In genomic region chr3:125367403-125368230, GRCh38 we compare ENCODE assay signal across 17 cellular contexts. TPM values are rescaled to one million over a fixed set of nuclear protein-coding genes. Genes with fewer than 3 reads are reported as not detected.
DNase-seq lines count a peak whose midpoint lies in the region; ATAC-seq, FAIRE-seq and TF ChIP-seq lines count a peak whose summit lies in the region.
"Had no signal": no experiment of that assay in that cellular context is flagged by ENCODE, and none has a peak within 500 bp of the region (broad histone marks: within the 10 kb centered on the region; RNA-seq: fewer than 3 reads in every experiment).

No MANE protein-coding gene starts in this region.

- POLR2A ChIA-PET in CD4-positive, alpha-beta T cell (lab: Charles Lee), result interaction anchor here (0.9 to 1.8 kb wide), 3 partner anchors 7 to 14 kb away, joined by 3 to 13 read pairs (median 6); partner anchors contain the start of gene ZNF148
- POLR2A ChIA-PET in K562 (lab: Yijun Ruan, JAX), result interaction anchor here (0.9 kb wide), 1 partner anchor 15 kb away, joined by 3 read pairs; no protein-coding TSS in a partner anchor

- TF ChIP-seq EP300 in K562 (IDR thresholded peaks at IDR 0.05; ENCODE audit: low read length), result no peak

- peak overlapping the region; percentile 80 for H3K4me2 ChIP-seq in GM23248 (ENCODE audit: unreplicated experiment)
- no peak overlapping the region for H3K4me2 ChIP-seq in K562 (ENCODE audit: insufficient read depth, low read length)
- H3K4me2 ChIP-seq: smooth muscle cell had no signal

- H3K4me3 Mint-ChIP-seq in CD4-positive, alpha-beta T cell, result no peak overlapping the region
- H3K4me3 Mint-ChIP-seq in memory B cell, result no peak overlapping the region
- H3K4me3 Mint-ChIP-seq: activated CD8-positive, alpha-beta T cell treated with anti-CD3 and anti-CD28 coated beads for 36 hours; stimulated activated naive CD8-positive, alpha-beta T cell treated with anti-CD3 and anti-CD28 coated beads, Interleukin-15, amount 100 ng/mL, for 72 hours had no signal

- H3K27ac ChIP-seq in CD4-positive, alpha-beta T cell (ENCODE audit: low read depth, low read length), result no peak overlapping the region
- H3K27ac ChIP-seq in GM23248, result peak overlapping the region; percentile 58
- H3K27ac ChIP-seq in K562 (ENCODE audit: extremely low read depth, low read depth, low read length), result no peak overlapping the region
- H3K27ac ChIP-seq in WERI-Rb-1, result no peak overlapping the region
- H3K27ac ChIP-seq: C4-2B, ovary had no signal

- TF ChIP-seq CTCF in CD4-positive, alpha-beta T cell (IDR thresholded peaks at IDR 0.05), result no peak
- TF ChIP-seq CTCF in K562 (IDR thresholded peaks at IDR 0.05 in 2 of 3, conservative IDR thresholded peaks at IDR 0.05 in 1 of 3; ENCODE audit: insufficient read depth in 2 of 3, low read depth in 1 of 3, low read length in 3 of 3) (no peak), BE2C (IDR thresholded peaks at IDR 0.05; ENCODE audit: low read depth, low read length) (no peak), WERI-Rb-1 (IDR thresholded peaks at IDR 0.05; ENCODE audit: low read depth, low read length) (no peak)

- in situ Hi-C loops in GM23248 (cut with MboI) (no loop called here), K562 (cut with MboI) (no loop called here)

- H3K79me2 ChIP-seq in GM23248 (ENCODE audit: insufficient read depth) (peaks cover 100% of the 10 kb centered on the region), K562 (ENCODE audit: control insufficient read depth, insufficient read depth, low read length) (peaks cover 96% of the 10 kb centered on the region)

- 0 out of 2 replicates have a peak overlapping the region, but pooled peaks have one; percentile 14 for H3K9ac ChIP-seq in GM23248
- H3K9ac ChIP-seq in K562 (ENCODE audit: insufficient read depth in 1 of 2, low read depth in 2 of 2, low read length in 2 of 2), result no peak overlapping the region

- peaks cover 88% of the 10 kb centered on the region for H3K4me1 Mint-ChIP-seq in CD4-positive, alpha-beta T cell (ENCODE audit: low read depth)
- peaks cover 42% of the 10 kb centered on the region for H3K4me1 Mint-ChIP-seq in memory B cell

- BruUV-seq in K562 (replicated peaks; lab: Mats Ljungman, UMichigan), result no TSS peak

- intact Hi-C loops in CD4-positive, alpha-beta T cell (cut with DNase I, micrococcal nuclease), result no loop called here
- intact Hi-C loops in K562 (cut with micrococcal nuclease), result no loop called here

- H3K9me1 ChIP-seq in K562 (ENCODE audit: control insufficient read depth, insufficient read depth, low read length), result no peaks in the 10 kb centered on the region

- no peaks in the 10 kb centered on the region for H3K9me3 ChIP-seq in CD4-positive, alpha-beta T cell (ENCODE audit: control insufficient read depth, low read length)
- no peaks in the 10 kb centered on the region for H3K9me3 ChIP-seq in GM23248 (ENCODE audit: low read depth)
- no peaks in the 10 kb centered on the region for H3K9me3 ChIP-seq in K562 (replicated peaks; ENCODE audit: control insufficient read depth, insufficient read depth, low read depth, low read length)
- H3K9me3 ChIP-seq in BE2C, result no peaks in the 10 kb centered on the region
- no peaks in the 10 kb centered on the region for H3K9me3 ChIP-seq in WERI-Rb-1 (ENCODE audit: severe bottlenecking)
- H3K9me3 ChIP-seq: ovary had no signal

- ATAC-seq in CD4-positive, alpha-beta T cell (ENCODE audit: poor library complexity), result no peak
- ATAC-seq in K562 (no peak), memory B cell (ENCODE audit: low read depth) (no peak)
- ATAC-seq: activated CD8-positive, alpha-beta T cell treated with anti-CD3 and anti-CD28 coated beads for 36 hours; stimulated activated naive CD8-positive, alpha-beta T cell treated with anti-CD3 and anti-CD28 coated beads, Interleukin-15, amount 100 ng/mL, for 72 hours had no signal

- CTCF ChIA-PET in CD4-positive, alpha-beta T cell (lab: Charles Lee), result interaction anchor here (0.6 kb wide), 1 partner anchor 96 kb away, joined by 3 read pairs; no protein-coding TSS in a partner anchor
- CTCF ChIA-PET in K562 (lab: Yijun Ruan, JAX; ENCODE audit: low intra/inter-chr PET ratio), result no interaction called here

- H3K36me3 ChIP-seq in GM23248 (ENCODE audit: low read depth), result no peaks in the 10 kb centered on the region
- H3K36me3 ChIP-seq in K562 (ENCODE audit: control insufficient read depth, insufficient read depth, low read length), result 0 out of 3 replicates have a peak, but pooled peaks cover 2% of the 10 kb centered on the region
- H3K36me3 ChIP-seq in BE2C, result no peaks in the 10 kb centered on the region; the same call in 1 of the 2 replicates
- H3K36me3 ChIP-seq in WERI-Rb-1, result peaks cover 13% of the 10 kb centered on the region
- H3K36me3 ChIP-seq: ovary had no signal

- no peaks in the 10 kb centered on the region for H3K9me2 ChIP-seq in GM23248 (ENCODE audit: insufficient read depth)

- H3K27me3 Mint-ChIP-seq in CD4-positive, alpha-beta T cell, result no peaks in the 10 kb centered on the region
- no peaks in the 10 kb centered on the region for H3K27me3 Mint-ChIP-seq in memory B cell
- H3K27me3 Mint-ChIP-seq: activated CD8-positive, alpha-beta T cell treated with anti-CD3 and anti-CD28 coated beads for 36 hours; stimulated activated naive CD8-positive, alpha-beta T cell treated with anti-CD3 and anti-CD28 coated beads, Interleukin-15, amount 100 ng/mL, for 72 hours had no signal

- DNase-seq in CD4-positive, alpha-beta T cell, result no peak
- DNase-seq in GM23248 (peak; percentile 85), K562 (ENCODE audit: extremely low read depth in 1 of 4, low spot score in 3 of 4) (no peak), memory B cell (ENCODE audit: low spot score in 2 of 2) (no peak), BE2C (no peak), WERI-Rb-1 (no peak)
- no peak for DNase-seq in stimulated activated CD4-positive, alpha-beta T cell treated with anti-CD3 and anti-CD28 coated beads, Interleukin-4, amount 100 ng/mL, for 4 hours
- no peak for DNase-seq in stimulated activated CD4-positive, alpha-beta T cell treated with anti-CD3 and anti-CD28 coated beads, Interleukin-1b, Interleukin-23, amount 100 ng/mL, for 48 hours
- DNase-seq: activated CD8-positive, alpha-beta T cell treated with anti-CD3 and anti-CD28 coated beads for 36 hours; DND-41; midbrain; NCI-H1436 treated with DMSO at 0.1 percent for 48 hours; NCI-H345; ovary; stimulated activated naive CD8-positive, alpha-beta T cell treated with anti-CD3 and anti-CD28 coated beads, Interleukin-15, amount 100 ng/mL, for 72 hours had no signal

- peak overlapping the region; percentile 54 for H3K4me3 ChIP-seq in GM23248
- H3K4me3 ChIP-seq in K562, result no peak overlapping the region
- H3K4me3 ChIP-seq in BE2C (ENCODE audit: low read depth, low read length), result no peak overlapping the region
- no peak overlapping the region for H3K4me3 ChIP-seq in WERI-Rb-1 (ENCODE audit: low read depth, low read length)
- H3K4me3 ChIP-seq: ovary, smooth muscle cell had no signal

- H3K4me1 ChIP-seq in GM23248 (ENCODE audit: insufficient read depth) (peaks cover 19% of the 10 kb centered on the region), K562 (replicated peaks in 1 of 2; ENCODE audit: control insufficient read depth in 2 of 2, insufficient read depth in 2 of 2, low read length in 2 of 2) (peaks cover 0 to 5% of the 10 kb centered on the region in 2 experiments; a peak in 2 of 5 replicates), BE2C (peaks cover 5% of the 10 kb centered on the region; the same call in 1 of the 2 replicates)

- H4K20me1 ChIP-seq in GM23248 (ENCODE audit: insufficient read depth), result peaks cover 42% of the 10 kb centered on the region
- H4K20me1 ChIP-seq in K562 (replicated peaks; ENCODE audit: control insufficient read depth, insufficient read depth, low read length), result no peaks in the 10 kb centered on the region

- no peak for FAIRE-seq in K562 (lab: Jason Lieb, UNC)

- H3F3A ChIP-seq in GM23248 (ENCODE audit: insufficient read depth), result peaks cover 22% of the 10 kb centered on the region

- peak overlapping the region; percentile 0 for H3K27ac Mint-ChIP-seq in CD4-positive, alpha-beta T cell
- H3K27ac Mint-ChIP-seq in memory B cell, result peak overlapping the region; percentile 41
- H3K27ac Mint-ChIP-seq: activated CD8-positive, alpha-beta T cell treated with anti-CD3 and anti-CD28 coated beads for 36 hours; stimulated activated naive CD8-positive, alpha-beta T cell treated with anti-CD3 and anti-CD28 coated beads, Interleukin-15, amount 100 ng/mL, for 72 hours had no signal

- no peak for TF ChIP-seq POLR2A in K562 (conservative IDR thresholded peaks at IDR 0.05)

- WGBS in GM23248 (ENCODE audit: low coverage in 1 of 2, low lambda C conversion rate in 2 of 2, missing lambda C conversion rate in 2 of 2), 2 experiments, result 25 to 27% methylated on average over 5 of the region's 5 CpGs
- WGBS in K562 (ENCODE audit: insufficient coverage, low coverage, missing lambda C conversion rate), result 58% methylated on average over 5 of the region's 5 CpGs

- H3K36me3 Mint-ChIP-seq in CD4-positive, alpha-beta T cell (ENCODE audit: low read depth), result peaks cover 35% of the 10 kb centered on the region
- H3K36me3 Mint-ChIP-seq in memory B cell, result peaks cover 20% of the 10 kb centered on the region

- TF ChIP-seq RAD21 in K562 (CRISPR knock-in tag; conservative IDR thresholded peaks at IDR 0.05 in 1 of 2, IDR thresholded peaks at IDR 0.05 in 1 of 2), result no peak

- no peaks in the 10 kb centered on the region for H3K27me3 ChIP-seq in CD4-positive, alpha-beta T cell (ENCODE audit: control insufficient read depth, insufficient read depth, low read length)
- H3K27me3 ChIP-seq in GM23248 (replicated peaks; ENCODE audit: insufficient read depth) (no peaks in the 10 kb centered on the region), K562 (ENCODE audit: control insufficient read depth in 2 of 2, insufficient read depth in 2 of 2, low read length in 2 of 2) (no peaks in the 10 kb centered on the region), BE2C (no peaks in the 10 kb centered on the region), WERI-Rb-1 (ENCODE audit: insufficient read depth, low read depth, severe bottlenecking) (no peaks in the 10 kb centered on the region)
- H3K27me3 ChIP-seq: ovary had no signal

- no peaks in the 10 kb centered on the region for H3K9me3 Mint-ChIP-seq in CD4-positive, alpha-beta T cell
- H3K9me3 Mint-ChIP-seq in memory B cell, result no peaks in the 10 kb centered on the region
- H3K9me3 Mint-ChIP-seq: activated CD8-positive, alpha-beta T cell treated with anti-CD3 and anti-CD28 coated beads for 36 hours had no signal

- H2AFZ ChIP-seq in GM23248 (no peak overlapping the region), K562 (ENCODE audit: low read depth, low read length) (no peak overlapping the region)

RNA-seq across cellular contexts. Expression of gene ZNF148, which starts 7.5 kb away (rescaled TPM):
- 10 to 100 TPM; 30.9 to 34.0 TPM for total RNA-seq in CD4-positive, alpha-beta T cell
- total RNA-seq in GM23248 (2014; rRNA removed; shearing (Covaris generic)), result 23.1 and 33.1 TPM in 2 replicates
- 46.8 and 50.3 TPM in 2 replicates for polyA plus RNA-seq in GM23248 (2016; fragmentation: Nextera tagmentation; extraction: Ambion mirVana)
- total RNA-seq in K562 (2011; cell fraction: chromatin; rRNA removed; ENCODE audit: low replicate concordance), result 12.5 and 32.0 TPM in 2 replicates
- total RNA-seq in K562 (2011; cell fraction: nucleolus; rRNA removed), result 3.2 and 3.8 TPM in 2 replicates
- total RNA-seq in K562 (2011; cell fraction: nucleoplasm; rRNA removed), result 7.4 and 10.6 TPM in 2 replicates
- 6.9 and 7.3 TPM in 2 replicates for total RNA-seq in K562 (2014; rRNA removed)
- total RNA-seq in K562 (2014; rRNA removed; fragmentation: Illumina TruSeq; extraction: Trizol), result 15.1 and 18.1 TPM in 2 replicates
- total RNA-seq in K562 (2015; rRNA removed; fragmentation: Illumina TruSeq; extraction: Trizol), result 14.3 and 14.4 TPM in 2 replicates
- 13.7 and 14.1 TPM in 2 replicates for total RNA-seq in K562 (2021)
- 9.4 and 10.8 TPM in 2 replicates for polyA plus RNA-seq in K562 (2011; rRNA removed)
- polyA plus RNA-seq in K562 (2011; cell fraction: cytosol; rRNA removed), result 2.5 and 3.8 TPM in 2 replicates
- polyA plus RNA-seq in K562 (2011; cell fraction: nucleus; rRNA removed), result 5.9 and 8.5 TPM in 2 replicates
- 4.4 and 7.1 TPM in 2 replicates for polyA plus RNA-seq in K562 (2012)
- polyA plus RNA-seq in K562 (2014; fragmentation: Illumina TruSeq; extraction: Trizol), result 7.5 and 8.3 TPM in 2 replicates
- 1 to 10 TPM; 2.7 to 3.8 TPM for polyA plus RNA-seq in K562 (2014; fragmentation: Nextera tagmentation; extraction: Ambion mirVana)
- polyA plus RNA-seq in K562 (2014; rRNA removed), result 2.3 and 3.2 TPM in 2 replicates
- 89.5 and 123 TPM in 2 replicates for polyA minus RNA-seq in K562 (2011; rRNA and poly(A)+ RNA removed)
- polyA minus RNA-seq in K562 (2011; cell fraction: cytosol; rRNA and poly(A)+ RNA removed), result 15.6 and 16.4 TPM in 2 replicates
- 8.2 and 16.4 TPM in 2 replicates for polyA minus RNA-seq in K562 (2011; cell fraction: nucleus; rRNA and poly(A)+ RNA removed)
- 12.6 TPM for polyA plus RNA-seq in BE2C (2012; ENCODE audit: insufficient read depth, insufficient read length, low read depth)
